4 cellular contexts compared by ENCODE assay signal in genomic region chr11:87188396-87188795, GRCh38.
A peak's percentile ranks its signal among the peaks of the same experiment; 100 is the strongest.
DNase-seq lines count a peak whose midpoint lies in the region; ATAC-seq, FAIRE-seq and TF ChIP-seq lines count a peak whose summit lies in the region.
"Not testable (repeated sequence)": the region's sequence is repeated elsewhere in the genome, so short reads cannot be mapped to it uniquely, and the experiment has no call there.

No MANE protein-coding gene starts in this region.

- POLR2A ChIA-PET in A673 (lab: Charles Lee; ENCODE audit: low non-redundant PET); HEK293 (lab: Yijun Ruan, JAX): not testable (repeated sequence)
- POLR2A ChIA-PET in K562 (lab: Yijun Ruan, JAX) = interaction anchor here (0.7 kb wide), 1 partner anchor 201 kb away, joined by 3 read pairs; no protein-coding TSS in a partner anchor

- not testable (repeated sequence) for H3K4me2 ChIP-seq in K562 (ENCODE audit: insufficient read depth, low read length)

- H3K4me1 Mint-ChIP-seq in endothelial cell (ENCODE audit: unreplicated experiment) = not testable (repeated sequence)

- not testable (repeated sequence) for FAIRE-seq in K562 (lab: Jason Lieb, UNC)

- TF ChIP-seq POLR2A in K562 (conservative IDR thresholded peaks at IDR 0.05) = not testable (repeated sequence)

- not testable (repeated sequence) for ATAC-seq in K562

- H3K4me1 ChIP-seq in A673 (ENCODE audit: insufficient read depth, low read length, poor library complexity, severe bottlenecking) = peaks cover 45% of the 10 kb centered on the region
- H3K4me1 ChIP-seq in HEK293 (ENCODE audit: control insufficient read depth, insufficient read depth, low read length) = not testable (repeated sequence)
- peaks cover 7 to 10% of the 10 kb centered on the region in 2 experiments; a peak in 2 of 5 replicates for H3K4me1 ChIP-seq in K562 (replicated peaks in 1 of 2; ENCODE audit: control insufficient read depth in 2 of 2, insufficient read depth in 2 of 2, low read length in 2 of 2)

- not testable (repeated sequence) for H3K4me3 Mint-ChIP-seq in endothelial cell (ENCODE audit: unreplicated experiment)

- not testable (repeated sequence) for TF ChIP-seq EP300 in K562 (IDR thresholded peaks at IDR 0.05; ENCODE audit: low read length)

- WGBS in K562 (ENCODE audit: insufficient coverage, low coverage, missing lambda C conversion rate) = 87% methylated on average over 8 of the region's 8 CpGs

- not testable (repeated sequence) for H3K9me1 ChIP-seq in K562 (ENCODE audit: control insufficient read depth, insufficient read depth, low read length)

- not testable (repeated sequence) for H3K9me3 Mint-ChIP-seq in endothelial cell (ENCODE audit: unreplicated experiment)

- CTCF ChIA-PET in A673 (lab: Charles Lee); HEK293 (lab: Yijun Ruan, JAX); K562 (lab: Yijun Ruan, JAX; ENCODE audit: low intra/inter-chr PET ratio): not testable (repeated sequence)

- H4K20me1 ChIP-seq in K562 (replicated peaks; ENCODE audit: control insufficient read depth, insufficient read depth, low read length) = not testable (repeated sequence)

- in situ Hi-C loops in K562 (cut with MboI) = not testable (repeated sequence)

- not testable (repeated sequence) for H3K4me3 ChIP-seq in A673 (ENCODE audit: low read depth, low read length, poor library complexity, severe bottlenecking); HEK293 (ENCODE audit: low read depth, low read length); K562

- H3K27ac ChIP-seq in A673 (ENCODE audit: low read depth, low read length, poor library complexity, severe bottlenecking) = peak overlapping the region; percentile 28
- H3K27ac ChIP-seq in HEK293 (ENCODE audit: extremely low read depth, low read depth, low read length); K562 (ENCODE audit: extremely low read depth, low read depth, low read length): not testable (repeated sequence)

- intact Hi-C loops in A673 (cut with micrococcal nuclease; ENCODE audit: unreplicated experiment); K562 (cut with micrococcal nuclease): not testable (repeated sequence)

- H3K9ac ChIP-seq in K562 (ENCODE audit: insufficient read depth in 1 of 2, low read depth in 2 of 2, low read length in 2 of 2) = not testable (repeated sequence)

- H3K27ac Mint-ChIP-seq in endothelial cell (ENCODE audit: unreplicated experiment) = peak overlapping the region; percentile 74

- H3K9me3 ChIP-seq in A673 (ENCODE audit: low read depth, low read length, poor library complexity, severe bottlenecking); HEK293 (ENCODE audit: control insufficient read depth, insufficient read depth, low read depth, low read length); K562 (replicated peaks; ENCODE audit: control insufficient read depth, insufficient read depth, low read depth, low read length): not testable (repeated sequence)

- TF ChIP-seq CTCF in A673 (conservative IDR thresholded peaks at IDR 0.05; ENCODE audit: low read depth, low read length); HEK293 (tag by site-specific recombination; IDR thresholded peaks at IDR 0.05); K562 (IDR thresholded peaks at IDR 0.05 in 2 of 3, conservative IDR thresholded peaks at IDR 0.05 in 1 of 3; ENCODE audit: insufficient read depth in 2 of 3, low read depth in 1 of 3, low read length in 3 of 3); endothelial cell (IDR thresholded peaks at IDR 0.05; ENCODE audit: unreplicated experiment): not testable (repeated sequence)

- TF ChIP-seq RAD21 in K562 (CRISPR knock-in tag; conservative IDR thresholded peaks at IDR 0.05 in 1 of 2, IDR thresholded peaks at IDR 0.05 in 1 of 2) = not testable (repeated sequence)

- not testable (repeated sequence) for H2AFZ ChIP-seq in K562 (ENCODE audit: low read depth, low read length)

- not testable (repeated sequence) for H3K36me3 ChIP-seq in A673 (ENCODE audit: insufficient read depth, low read length, poor library complexity, severe bottlenecking); HEK293 (ENCODE audit: control insufficient read depth in 2 of 2, insufficient read depth in 1 of 2, low read length in 2 of 2); K562 (ENCODE audit: control insufficient read depth, insufficient read depth, low read length)

- H3K27me3 Mint-ChIP-seq in endothelial cell (ENCODE audit: unreplicated experiment) = not testable (repeated sequence)

- not testable (repeated sequence) for DNase-seq in A673 (ENCODE audit: low spot score); K562 (ENCODE audit: extremely low read depth in 1 of 4, low spot score in 3 of 4); endothelial cell (ENCODE audit: low spot score)

- H3K79me2 ChIP-seq in K562 (ENCODE audit: control insufficient read depth, insufficient read depth, low read length) = not testable (repeated sequence)

- BruUV-seq in A673 (replicated peaks; lab: Mats Ljungman, UMichigan); K562 (replicated peaks; lab: Mats Ljungman, UMichigan): not testable (repeated sequence)

- not testable (repeated sequence) for H3K27me3 ChIP-seq in A673 (replicated peaks; ENCODE audit: insufficient read depth, low read depth, low read length, poor library complexity); K562 (ENCODE audit: control insufficient read depth in 2 of 2, insufficient read depth in 2 of 2, low read length in 2 of 2)

- not testable (repeated sequence) for H3K36me3 Mint-ChIP-seq in endothelial cell (ENCODE audit: low read depth, unreplicated experiment)

TF ChIP-seq in HEK293, 187 proteins besides CTCF, POLR2A, EP300 and RAD21:
- TF ChIP-seq ZNF202 (tag by site-specific recombination; IDR thresholded peaks at IDR 0.05; ENCODE audit: borderline replicate concordance) = peak; percentile 48; the same call in 1 of the 2 replicates

TF ChIP-seq in K562, 482 proteins besides CTCF, POLR2A, EP300 and RAD21:
- TF ChIP-seq ZBTB33 (CRISPR knock-in tag; IDR thresholded peaks at IDR 0.05) (peak; percentile 84), CC2D1A (IDR thresholded peaks at IDR 0.05) (0 out of 2 replicates have a peak, but pooled peaks have one; percentile 52)
- TF ChIP-seq, protein P1, sequence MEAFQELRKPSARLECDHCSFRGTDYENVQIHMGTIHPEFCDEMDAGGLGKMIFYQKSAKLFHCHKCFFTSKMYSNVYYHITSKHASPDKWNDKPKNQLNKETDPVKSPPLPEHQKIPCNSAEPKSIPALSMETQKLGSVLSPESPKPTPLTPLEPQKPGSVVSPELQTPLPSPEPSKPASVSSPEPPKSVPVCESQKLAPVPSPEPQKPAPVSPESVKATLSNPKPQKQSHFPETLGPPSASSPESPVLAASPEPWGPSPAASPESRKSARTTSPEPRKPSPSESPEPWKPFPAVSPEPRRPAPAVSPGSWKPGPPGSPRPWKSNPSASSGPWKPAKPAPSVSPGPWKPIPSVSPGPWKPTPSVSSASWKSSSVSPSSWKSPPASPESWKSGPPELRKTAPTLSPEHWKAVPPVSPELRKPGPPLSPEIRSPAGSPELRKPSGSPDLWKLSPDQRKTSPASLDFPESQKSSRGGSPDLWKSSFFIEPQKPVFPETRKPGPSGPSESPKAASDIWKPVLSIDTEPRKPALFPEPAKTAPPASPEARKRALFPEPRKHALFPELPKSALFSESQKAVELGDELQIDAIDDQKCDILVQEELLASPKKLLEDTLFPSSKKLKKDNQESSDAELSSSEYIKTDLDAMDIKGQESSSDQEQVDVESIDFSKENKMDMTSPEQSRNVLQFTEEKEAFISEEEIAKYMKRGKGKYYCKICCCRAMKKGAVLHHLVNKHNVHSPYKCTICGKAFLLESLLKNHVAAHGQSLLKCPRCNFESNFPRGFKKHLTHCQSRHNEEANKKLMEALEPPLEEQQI (IDR thresholded peaks at IDR 0.05) = peak; percentile 59
